ENCODE assay signal across 1 cellular context in genomic region chr1:24914226-24915069, GRCh38.
TF ChIP-seq lines count a peak whose summit lies in the region.

No MANE protein-coding gene starts in this region.

TF ChIP-seq in HepG2, 621 proteins besides CTCF, POLR2A, EP300 and RAD21 (continued from another document and continues in another):
- no peak for TF ChIP-seq ZBTB40 (IDR thresholded peaks at IDR 0.05)
- no peak; the same call in 1 of the 2 replicates for TF ChIP-seq ZBTB40 (CRISPR knock-in tag; IDR thresholded peaks at IDR 0.05)
- no peak for TF ChIP-seq ZBTB42 (CRISPR knock-in tag; IDR thresholded peaks at IDR 0.05)
- peak; percentile 90 for TF ChIP-seq HNF4A (CRISPR knock-in tag; IDR thresholded peaks at IDR 0.05)
- no peak for TF ChIP-seq PITX1 (CRISPR knock-in tag; IDR thresholded peaks at IDR 0.05)
- TF ChIP-seq ZSCAN22 (CRISPR knock-in tag; IDR thresholded peaks at IDR 0.05) = no peak
- no peak for TF ChIP-seq ZMAT3 (CRISPR knock-in tag; conservative IDR thresholded peaks at IDR 0.05)
- TF ChIP-seq HNRNPUL1 (IDR thresholded peaks at IDR 0.05; ENCODE audit: low read depth, low read length) = no peak
- TF ChIP-seq KAT8 (CRISPR knock-in tag; IDR thresholded peaks at IDR 0.05) = peak; percentile 69
- TF ChIP-seq ZNF670 (CRISPR knock-in tag; IDR thresholded peaks at IDR 0.05; ENCODE audit: borderline replicate concordance) = no peak
- TF ChIP-seq ZBTB39 (CRISPR knock-in tag; IDR thresholded peaks at IDR 0.05) = no peak
- no peak for TF ChIP-seq ZMAT5 (CRISPR knock-in tag; IDR thresholded peaks at IDR 0.05; ENCODE audit: borderline replicate concordance, low read depth)
- TF ChIP-seq HNRNPL (IDR thresholded peaks at IDR 0.05; ENCODE audit: low read depth, low read length) = peak; percentile 58
- TF ChIP-seq ZNF232 (CRISPR knock-in tag; IDR thresholded peaks at IDR 0.05; ENCODE audit: borderline replicate concordance) = no peak
- TF ChIP-seq PRMT3 (CRISPR knock-in tag; IDR thresholded peaks at IDR 0.05; ENCODE audit: borderline replicate concordance, low read depth) = no peak
- no peak for TF ChIP-seq GLMP (CRISPR knock-in tag; IDR thresholded peaks at IDR 0.05; ENCODE audit: borderline replicate concordance)
- no peak for TF ChIP-seq ZSCAN12 (CRISPR knock-in tag; IDR thresholded peaks at IDR 0.05)
- no peak for TF ChIP-seq ELF1 (CRISPR knock-in tag; IDR thresholded peaks at IDR 0.05)
- TF ChIP-seq FOSL2 (CRISPR knock-in tag; IDR thresholded peaks at IDR 0.05) = 0 out of 2 replicates have a peak, but pooled peaks have one; percentile 5
- TF ChIP-seq HDAC6 (IDR thresholded peaks at IDR 0.05; ENCODE audit: low read depth, low read length) = no peak
- TF ChIP-seq NKX3-1 (CRISPR knock-in tag; IDR thresholded peaks at IDR 0.05) = no peak
- TF ChIP-seq ZNF704 (CRISPR knock-in tag; IDR thresholded peaks at IDR 0.05; ENCODE audit: borderline replicate concordance) = no peak
- no peak for TF ChIP-seq RNF219 (CRISPR knock-in tag; IDR thresholded peaks at IDR 0.05)
- TF ChIP-seq GLI4 (CRISPR knock-in tag; IDR thresholded peaks at IDR 0.05; ENCODE audit: borderline replicate concordance) = no peak
- TF ChIP-seq ZNF850 (CRISPR knock-in tag; conservative IDR thresholded peaks at IDR 0.05) = no peak
- no peak for TF ChIP-seq DMTF1 (CRISPR knock-in tag; IDR thresholded peaks at IDR 0.05)
- TF ChIP-seq ZNF101 (CRISPR knock-in tag; IDR thresholded peaks at IDR 0.05; ENCODE audit: borderline replicate concordance, low read depth) = no peak
- no peak for TF ChIP-seq FOXJ3 (CRISPR knock-in tag; IDR thresholded peaks at IDR 0.05; ENCODE audit: borderline replicate concordance)
- TF ChIP-seq ARNT (IDR thresholded peaks at IDR 0.05) = no peak
- no peak for TF ChIP-seq HNRNPK (IDR thresholded peaks at IDR 0.05; ENCODE audit: low read depth, low read length, poor library complexity, severe bottlenecking)
- no peak for TF ChIP-seq ZUFSP (CRISPR knock-in tag; IDR thresholded peaks at IDR 0.05; ENCODE audit: borderline replicate concordance)
- TF ChIP-seq RXRB (CRISPR knock-in tag; IDR thresholded peaks at IDR 0.05; ENCODE audit: borderline replicate concordance) = no peak
- no peak for TF ChIP-seq SMYD3 (CRISPR knock-in tag; IDR thresholded peaks at IDR 0.05)
- no peak for TF ChIP-seq SRSF9 (IDR thresholded peaks at IDR 0.05; ENCODE audit: borderline replicate concordance, insufficient read depth, low read depth, low read length, poor library complexity, severe bottlenecking)
- no peak for TF ChIP-seq TP53 (CRISPR knock-in tag; conservative IDR thresholded peaks at IDR 0.05)
- no peak; the same call in 1 of the 2 replicates for TF ChIP-seq LCORL (IDR thresholded peaks at IDR 0.05)
- 0 out of 2 replicates have a peak, but pooled peaks have one; percentile 29 for TF ChIP-seq LCORL (CRISPR knock-in tag; IDR thresholded peaks at IDR 0.05)
- TF ChIP-seq ZNF253 (CRISPR knock-in tag; IDR thresholded peaks at IDR 0.05; ENCODE audit: borderline replicate concordance) = no peak
- TF ChIP-seq CBX2 (IDR thresholded peaks at IDR 0.05; ENCODE audit: low read depth, low read length) = no peak
- TF ChIP-seq CBX2 (CRISPR knock-in tag; IDR thresholded peaks at IDR 0.05; ENCODE audit: low read depth) = no peak
- TF ChIP-seq HMGA1 (CRISPR knock-in tag; conservative IDR thresholded peaks at IDR 0.05) = no peak
- TF ChIP-seq ZNF20 (CRISPR knock-in tag; IDR thresholded peaks at IDR 0.05) = no peak
- TF ChIP-seq CENPT (CRISPR knock-in tag; IDR thresholded peaks at IDR 0.05; ENCODE audit: low read depth) = no peak
- no peak for TF ChIP-seq ZFP36L2 (CRISPR knock-in tag; IDR thresholded peaks at IDR 0.05)
- no peak for TF ChIP-seq ZNF446 (CRISPR knock-in tag; IDR thresholded peaks at IDR 0.05)
- no peak; the same call in 1 of the 2 replicates for TF ChIP-seq ZNF556 (CRISPR knock-in tag; IDR thresholded peaks at IDR 0.05; ENCODE audit: borderline replicate concordance)
- no peak for TF ChIP-seq SMAD1 (CRISPR knock-in tag; IDR thresholded peaks at IDR 0.05; ENCODE audit: borderline replicate concordance, low read depth)
- TF ChIP-seq ZNF782 (CRISPR knock-in tag; IDR thresholded peaks at IDR 0.05; ENCODE audit: borderline replicate concordance) = no peak
- TF ChIP-seq ZNF567 (CRISPR knock-in tag; IDR thresholded peaks at IDR 0.05; ENCODE audit: borderline replicate concordance) = no peak
- TF ChIP-seq ONECUT2 (CRISPR knock-in tag; IDR thresholded peaks at IDR 0.05) = no peak
